ENCODE assay signal across 21 cellular contexts in genomic region chr7:30452278-30452930, GRCh38. TPM values are rescaled to one million over a fixed set of nuclear protein-coding genes. Genes with fewer than 3 reads are reported as not detected.
A peak's percentile ranks its signal among the peaks of the same experiment; 100 is the strongest.
DNase-seq lines count a peak whose midpoint lies in the region; ATAC-seq and TF ChIP-seq lines count a peak whose summit lies in the region.
"Had no signal": no experiment of that assay in that cellular context is flagged by ENCODE, and none has a peak within 500 bp of the region (broad histone marks: within the 10 kb centered on the region; RNA-seq: fewer than 3 reads in every experiment).

No MANE protein-coding gene starts in this region.

- TF ChIP-seq CTCF in sigmoid colon (IDR thresholded peaks at IDR 0.05), result no peak

- ATAC-seq in HG03196 (IDR thresholded peaks at IDR 0.05; ENCODE audit: unreplicated experiment), result no peak
- ATAC-seq: CD8-positive, alpha-beta T cell had no signal

- peaks cover 7 to 57% (median 47%) of the 10 kb centered on the region in 10 experiments for H3K4me1 ChIP-seq in BLaER1 treated with 17β-estradiol and CSF1 and Interleukin-3, amounts not matched to agents 10 nM and 100 nM
- H3K4me1 ChIP-seq in sigmoid colon, result no peaks in the 10 kb centered on the region
- H3K4me1 ChIP-seq: BE2C, HAP-1 had no signal

- no peak for TF ChIP-seq EP300 in sigmoid colon (IDR thresholded peaks at IDR 0.05)

- H4K20me1 ChIP-seq in BLaER1 treated with 17β-estradiol and CSF1 and Interleukin-3, amounts not matched to agents 10 nM and 100 nM, result no peaks in the 10 kb centered on the region

- TF ChIP-seq POLR2A in sigmoid colon (IDR thresholded peaks at IDR 0.05), result no peak

- peaks cover 20 to 87% (median 52%) of the 10 kb centered on the region in 11 experiments for H3K36me3 ChIP-seq in BLaER1 treated with 17β-estradiol and CSF1 and Interleukin-3, amounts not matched to agents 10 nM and 100 nM
- no peaks in the 10 kb centered on the region; the same call in 1 of the 2 replicates for H3K36me3 ChIP-seq in H7 (replicated peaks; ENCODE audit: control insufficient read depth, insufficient read depth, low read length)
- peaks cover 0 to 73% (median 26%) of the 10 kb centered on the region in 4 donors for H3K36me3 ChIP-seq in sigmoid colon
- H3K36me3 ChIP-seq: HAP-1 had no signal

- no peaks in the 10 kb centered on the region for H3K27me3 ChIP-seq in BLaER1 treated with 17β-estradiol and CSF1 and Interleukin-3, amounts not matched to agents 10 nM and 100 nM
- no peaks in the 10 kb centered on the region for H3K27me3 ChIP-seq in H7 (ENCODE audit: control insufficient read depth, insufficient read depth, low read length)
- H3K27me3 ChIP-seq in sigmoid colon, result no peaks in the 10 kb centered on the region
- H3K27me3 ChIP-seq: BE2C had no signal

- peak overlapping the region in 1 of 11 experiments; percentile 35; a peak in 1 of 22 replicates for H3K9ac ChIP-seq in BLaER1 treated with 17β-estradiol and CSF1 and Interleukin-3, amounts not matched to agents 10 nM and 100 nM
- H3K9ac ChIP-seq: GM23248 had no signal

- H3K9me3 ChIP-seq in BLaER1 treated with 17β-estradiol and CSF1 and Interleukin-3, amounts not matched to agents 10 nM and 100 nM (replicated peaks in 1 of 11), result no peaks in the 10 kb centered on the region
- no peaks in the 10 kb centered on the region for H3K9me3 ChIP-seq in sigmoid colon
- H3K9me3 ChIP-seq: A549, BE2C, Caco-2, HAP-1 had no signal

- no peak overlapping the region for H3K4me3 ChIP-seq in BLaER1 treated with 17β-estradiol and CSF1 and Interleukin-3, amounts not matched to agents 10 nM and 100 nM
- H3K4me3 ChIP-seq in H7 (ENCODE audit: insufficient read depth, low read depth, low read length) (no peak overlapping the region), sigmoid colon (no peak overlapping the region)
- H3K4me3 ChIP-seq: A549, GM23248, HAP-1 had no signal

- intact Hi-C loops in sigmoid colon (cut with DNase I), result no loop called here

- peak; percentile 37 for DNase-seq in DMS79 (lab: John Stamatoyannopoulos, UW)
- DNase-seq in H7, result peak; percentile 52
- peak; percentile 65 for DNase-seq in sigmoid colon
- DNase-seq in nucleus accumbens (lab: John Stamatoyannopoulos, UW), result no peak
- no peak for DNase-seq in islet precursor cell
- DNase-seq in NCI-H1417 treated with DMSO at 0.1 percent for 48 hours (lab: John Stamatoyannopoulos, UW), result no peak
- DNase-seq: 8988T; ACHN; AML-193; BE2C; C1 segment of cervical spinal cord; Caco-2; CD4-positive, CD25-positive, alpha-beta regulatory T cell; CD8-positive, alpha-beta T cell; DMS153; GM23248; HFFc6 had no signal

- H3K27ac ChIP-seq in BLaER1 treated with 17β-estradiol and CSF1 and Interleukin-3, amounts not matched to agents 10 nM and 100 nM, result peak overlapping the region in 6 of 11 experiments; percentile 39 to 73 (median 54); a peak in 8 of 22 replicates
- no peak overlapping the region for H3K27ac ChIP-seq in sigmoid colon
- H3K27ac ChIP-seq: A549, GM23248 had no signal

- H3K4me2 ChIP-seq in BLaER1 treated with 17β-estradiol and CSF1 and Interleukin-3, amounts not matched to agents 10 nM and 100 nM, result peak overlapping the region in 7 of 11 experiments; percentile 71 to 87 (median 81); a peak in 10 of 22 replicates
- H3K4me2 ChIP-seq: A549 had no signal

- 92 to 95% methylated on average over 27 of the region's 27 CpGs for WGBS in sigmoid colon, 2 donors

RNA-seq across cellular contexts. Expression of gene NOD1, which starts 26.2 kb away (rescaled TPM):
- 11.9 and 13.5 TPM in 2 replicates for total RNA-seq in H7 (2014; rRNA removed; shearing (Covaris generic))
- 10 to 100 TPM in 2 of 4 donors, 1 to 10 TPM in 2; 5.9 to 17.5 (median 9.3) TPM for total RNA-seq in sigmoid colon
- polyA plus RNA-seq in sigmoid colon, result 10 to 100 TPM in 1 of 3 donors, 1 to 10 TPM in 2; 3.0 to 14.1 (median 3.0) TPM

RNA-seq across cellular contexts. Expression of gene GGCT, which starts 52.2 kb away (rescaled TPM):
- total RNA-seq in H7 (2014; rRNA removed; shearing (Covaris generic)), result 69.3 and 99.4 TPM in 2 replicates
- total RNA-seq in sigmoid colon, result 10 to 100 TPM; 18.8 to 40.9 (median 24.1) TPM
- polyA plus RNA-seq in sigmoid colon, result 10 to 100 TPM; 64.9 to 97.3 (median 87.3) TPM

Comparison
In these comparisons a context has a peak if more than half of its experiments do, and no peak if none do; other contexts are left out.
1. H3K27ac ChIP-seq: peak in BLaER1 treated with 17β-estradiol and CSF1 and Interleukin-3, amounts not matched to agents 10 nM and 100 nM (6 of 11); none in sigmoid colon (0 of 4).
2. DNase-seq: peak in DMS79 (single experiment), H7 (single experiment) and sigmoid colon (single experiment); none in nucleus accumbens (0 of 56), islet precursor cell (single experiment) and NCI-H1417 treated with DMSO at 0.1 percent for 48 hours (single experiment).